Comparison of ENCODE assay signal across 8 cellular contexts in genomic region chr9:2014696-2015580, GRCh38. TPM values are rescaled to one million over a fixed set of nuclear protein-coding genes. Genes with fewer than 3 reads are reported as not detected.
DNase-seq lines count a peak whose midpoint lies in the region; ATAC-seq and TF ChIP-seq lines count a peak whose summit lies in the region.

Gene SMARCA2, plus strand, starts transcription at chr9:2015347. Its CDS starts 13,676 bp downstream, at chr9:2029023.

- peaks cover 5% of the 10 kb centered on the region for H3K27me3 Mint-ChIP-seq in T-helper 17 cell

- under 1% methylated on average over 68 of the region's 71 CpGs for WGBS in prostate gland

- H3K27ac Mint-ChIP-seq in T-helper 17 cell: peak within 1 kb of the TSS; percentile 94

- no peak for TF ChIP-seq CTCF in left ventricle myocardium inferior (IDR thresholded peaks at IDR 0.05; ENCODE audit: borderline replicate concordance)
- no peak for TF ChIP-seq CTCF in prostate gland (IDR thresholded peaks at IDR 0.05)

- H3K36me3 ChIP-seq in left ventricle myocardium inferior: no peaks in the 10 kb centered on the region
- no peaks in the 10 kb centered on the region for H3K36me3 ChIP-seq in prostate gland

- H3K27me3 ChIP-seq in left ventricle myocardium inferior (ENCODE audit: low read depth): no peaks in the 10 kb centered on the region
- H3K27me3 ChIP-seq in prostate gland (replicated peaks; ENCODE audit: insufficient read depth): no peaks in the 10 kb centered on the region

- H3K27ac ChIP-seq in left ventricle myocardium inferior (replicated peaks) (peak within 1 kb of the TSS; percentile 97), prostate gland (peak within 1 kb of the TSS; percentile 95 to 98)

- peak; percentile 84 for TF ChIP-seq POLR2A in prostate gland (IDR thresholded peaks at IDR 0.05)

- intact Hi-C loops in left ventricle myocardium inferior (cut with micrococcal nuclease): no loop called here
- intact Hi-C loops in prostate gland (cut with DNase I): loop anchor here (2.0 to 10.0 kb wide), 2 partner anchors 112 to 830 kb away; partner anchors contain the start of gene PUM3

- H3K4me1 Mint-ChIP-seq in T-helper 17 cell: peaks cover 27% of the 10 kb centered on the region

- DNase-seq in NCI-H1694 treated with DMSO at 0.1 percent for 48 hours (lab: John Stamatoyannopoulos, UW) (peak; percentile 98), T-helper 17 cell (peak; percentile 96 to 98 (median 96)), amygdala (lab: John Stamatoyannopoulos, UW) (peak; percentile 60 to 98 (median 96)), left ventricle myocardium inferior (peak; percentile 99), prostate gland (ENCODE audit: low spot score) (peak; percentile 98), ureter (ENCODE audit: low spot score) (peak; percentile 98)

- peaks cover 8% of the 10 kb centered on the region for H3K36me3 Mint-ChIP-seq in T-helper 17 cell (ENCODE audit: low read depth)

- peak within 1 kb of the TSS; percentile 97 for H3K4me3 ChIP-seq in left ventricle myocardium inferior
- peak within 1 kb of the TSS; percentile 83 to 87 for H3K4me3 ChIP-seq in prostate gland

- no peaks in the 10 kb centered on the region for H3K9me3 ChIP-seq in T-helper 17 cell (ENCODE audit: control insufficient read depth, low read length, poor library complexity, severe bottlenecking)
- no peaks in the 10 kb centered on the region for H3K9me3 ChIP-seq in left ventricle myocardium inferior (replicated peaks)
- no peaks in the 10 kb centered on the region for H3K9me3 ChIP-seq in prostate gland

- H3K4me3 Mint-ChIP-seq in T-helper 17 cell: peak within 1 kb of the TSS; percentile 95

- ATAC-seq in GM18498 (IDR thresholded peaks at IDR 0.05; ENCODE audit: unreplicated experiment) (peak; percentile 77), HG02884 (IDR thresholded peaks at IDR 0.05; ENCODE audit: unreplicated experiment) (peak; percentile 65), T-helper 17 cell (peak; percentile 85)

- H3K4me1 ChIP-seq in left ventricle myocardium inferior: peaks cover 60% of the 10 kb centered on the region
- peaks cover 8% of the 10 kb centered on the region for H3K4me1 ChIP-seq in prostate gland (replicated peaks)

RNA-seq across cellular contexts. Expression of gene SMARCA2, which starts in this region (rescaled TPM):
- total RNA-seq in T-helper 17 cell (100 to 1,000 TPM; 244 to 296 TPM), left ventricle myocardium inferior (98.0 TPM), prostate gland (100 to 1,000 TPM; 125 to 175 TPM), ureter (283 TPM)

Comparison
In these comparisons a context has a peak if more than half of its experiments do, and no peak if none do; other contexts are left out.
1. Peak in every context shown above with its lines: DNase-seq, ATAC-seq, H3K4me3 ChIP-seq and H3K27ac ChIP-seq.